30 cellular contexts compared by ENCODE assay signal in genomic region chr20:51185861-51186260, GRCh38.
"Had no signal": no experiment of that assay in that cellular context is flagged by ENCODE, and none has a peak within 500 bp of the region (broad histone marks: within the 10 kb centered on the region; RNA-seq: fewer than 3 reads in every experiment).

No MANE protein-coding gene starts in this region.

- H2AFZ ChIP-seq: hepatocyte, parathyroid adenoma had no signal

- H3K4me1 Mint-ChIP-seq: natural killer cell; stimulated activated naive CD8-positive, alpha-beta T cell treated with anti-CD3 and anti-CD28 coated beads, Interleukin-15, amount 100 ng/mL, for 72 hours had no signal

- H3K4me2 ChIP-seq: hepatocyte, smooth muscle cell had no signal

- H3K36me3 ChIP-seq: heart right ventricle, left lung, lower lobe of right lung, right atrium auricular region, right lobe of liver, tibial nerve, uterus had no signal

- H3K27me3 ChIP-seq: hepatocyte, right atrium auricular region, right lobe of liver, tibial nerve, uterus had no signal

- H3K9ac ChIP-seq: parathyroid adenoma had no signal

- H3K4me3 ChIP-seq: heart right ventricle, hepatocyte, left lung, lower lobe of right lung, right atrium auricular region, right lobe of liver, smooth muscle cell, tibial nerve, uterus had no signal

- H3K79me2 ChIP-seq: hepatocyte, parathyroid adenoma had no signal

- H3K27ac Mint-ChIP-seq: mesothelial cell of epicardium; natural killer cell; progenitor cell of endocrine pancreas; stimulated activated memory B cell treated with anti-CD40 and anti-IgM and Interleukin-4, amounts not matched to agents 10 μg/mL and 1 μg/mL and 100 μg/mL, for 72 hours; stimulated activated naive CD8-positive, alpha-beta T cell treated with anti-CD3 and anti-CD28 coated beads, Interleukin-15, amount 100 ng/mL, for 72 hours; type B pancreatic cell had no signal

- H3K9me3 ChIP-seq: heart right ventricle, left lung, lower lobe of right lung, right atrium auricular region, right lobe of liver, tibial nerve, uterus had no signal

- H3K27me3 Mint-ChIP-seq: progenitor cell of endocrine pancreas, type B pancreatic cell had no signal

- DNase-seq: heart right ventricle; kidney glomerular epithelial cell; left cardiac atrium; left lung; lower lobe of right lung; mammary epithelial cell; mesenchymal stem cell; naive B cell; natural killer cell; nucleus accumbens; right lobe of liver; stimulated activated CD4-positive, alpha-beta T cell treated with anti-CD3 and anti-CD28 coated beads, Interleukin-1b, Interleukin-23, amount 100 ng/mL, for 48 hours; stimulated activated CD4-positive, alpha-beta T cell treated with anti-CD3 and anti-CD28 coated beads, Interleukin-2, amount 100 ng/mL, for 48 hours; stimulated activated CD4-positive, alpha-beta T cell treated with anti-CD3 and anti-CD28 coated beads, Interleukin-4, amount 100 ng/mL, for 4 hours; stimulated activated CD8-positive, alpha-beta memory T cell treated with anti-CD3 and anti-CD28 coated beads, Interleukin-4, amount 100 ng/mL, for 48 hours; stimulated activated naive CD4-positive, alpha-beta T cell treated with Interleukin-2 at 50 U/mL for 16 hours; stimulated activated naive CD8-positive, alpha-beta T cell treated with anti-CD3 and anti-CD28 coated beads, Interleukin-15, amount 100 ng/mL, for 72 hours; substantia nigra; uterus had no signal

- H3K9me3 Mint-ChIP-seq: mesothelial cell of epicardium; naive B cell; natural killer cell; neural crest cell; stimulated activated memory B cell treated with anti-CD40 and anti-IgM and Interleukin-4, amounts not matched to agents 10 μg/mL and 1 μg/mL and 100 μg/mL, for 72 hours; stimulated activated naive CD8-positive, alpha-beta T cell treated with anti-CD3 and anti-CD28 coated beads, Interleukin-15, amount 100 ng/mL, for 72 hours; type B pancreatic cell had no signal

- FAIRE-seq: keratinocyte had no signal

- H3K4me3 Mint-ChIP-seq: mesothelial cell of epicardium; naive B cell; natural killer cell; neural crest cell; stimulated activated memory B cell treated with anti-CD40 and anti-IgM and Interleukin-4, amounts not matched to agents 10 μg/mL and 1 μg/mL and 100 μg/mL, for 72 hours; stimulated activated naive CD8-positive, alpha-beta T cell treated with anti-CD3 and anti-CD28 coated beads, Interleukin-15, amount 100 ng/mL, for 72 hours; type B pancreatic cell had no signal

- H3K4me1 ChIP-seq: heart right ventricle, left lung, lower lobe of right lung, parathyroid adenoma, right atrium auricular region, right lobe of liver, uterus had no signal

- H3K27ac ChIP-seq: heart right ventricle, hepatocyte, left lung, lower lobe of right lung, parathyroid adenoma, right atrium auricular region, right lobe of liver, tibial nerve, uterus had no signal

- H3K36me3 Mint-ChIP-seq: mesothelial cell of epicardium; naive B cell; natural killer cell; stimulated activated memory B cell treated with anti-CD40 and anti-IgM and Interleukin-4, amounts not matched to agents 10 μg/mL and 1 μg/mL and 100 μg/mL, for 72 hours; type B pancreatic cell had no signal

- ATAC-seq: heart right ventricle; left cardiac atrium; left lung; lower lobe of right lung; natural killer cell; right lobe of liver; stimulated activated memory B cell treated with anti-CD40 and anti-IgM and Interleukin-4, amounts not matched to agents 10 μg/mL and 1 μg/mL and 100 μg/mL, for 72 hours; stimulated activated naive CD8-positive, alpha-beta T cell treated with anti-CD3 and anti-CD28 coated beads, Interleukin-15, amount 100 ng/mL, for 72 hours had no signal
